In the genomic region with DNA sequence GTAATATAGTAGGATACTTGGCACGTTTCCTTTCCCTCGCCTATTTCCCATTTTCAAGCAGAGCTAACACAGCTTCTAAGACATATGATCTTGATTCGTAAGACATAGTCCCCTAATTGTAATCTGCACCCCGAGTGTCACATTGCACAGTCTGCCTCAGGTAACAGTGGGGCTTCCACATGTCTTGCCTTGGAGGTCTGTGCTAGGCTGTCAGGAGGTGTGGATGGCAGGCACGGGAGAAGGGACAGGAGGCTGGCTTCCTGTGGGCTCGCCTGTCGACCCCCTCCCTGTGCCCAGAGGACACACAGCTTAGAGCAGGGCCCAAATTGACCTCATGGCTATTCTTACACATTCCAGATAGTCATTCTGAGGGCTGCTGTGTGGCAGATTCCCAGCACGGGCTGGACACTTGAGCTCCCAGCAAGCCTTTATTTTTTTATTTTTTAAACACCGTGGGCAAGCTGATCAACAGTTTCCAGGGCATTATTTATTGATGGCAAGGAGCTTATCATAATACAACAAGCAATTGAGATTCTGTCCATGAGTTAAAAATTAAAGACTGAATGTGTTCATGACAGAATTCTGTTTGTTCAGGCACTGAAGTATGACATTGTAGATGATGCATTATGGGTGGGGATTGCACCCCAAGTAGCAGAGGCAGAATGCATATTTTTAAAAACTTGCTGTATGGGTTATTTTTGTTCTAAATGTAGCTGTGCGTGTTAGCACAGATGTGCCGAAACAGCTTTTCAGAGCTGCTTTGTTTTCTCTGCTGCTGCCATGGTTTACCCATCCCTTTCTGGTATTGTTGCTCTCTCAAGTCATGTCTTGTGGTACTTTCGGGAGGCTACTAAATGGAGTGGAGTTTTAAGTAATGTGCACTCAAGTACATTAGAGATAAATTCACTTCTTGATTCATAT, we compare ENCODE assay signal across 17 cellular contexts.
DNase-seq lines count a peak whose midpoint lies in the region; ATAC-seq, FAIRE-seq and TF ChIP-seq lines count a peak whose summit lies in the region.
"Had no signal": no experiment of that assay in that cellular context is flagged by ENCODE, and none has a peak within 500 bp of the region (broad histone marks: within the 10 kb centered on the region; RNA-seq: fewer than 3 reads in every experiment).

No MANE protein-coding gene starts in this region.

- H3K14ac ChIP-seq in H1 (ENCODE audit: insufficient read length) = no peak overlapping the region

- H3K36me3 ChIP-seq in H1 (ENCODE audit: control insufficient read depth in 2 of 4, insufficient read depth in 4 of 4, low read length in 3 of 4) (no peaks in the 10 kb centered on the region), mesendoderm (ENCODE audit: control insufficient read depth, insufficient read depth, low read length) (no peaks in the 10 kb centered on the region)
- no peaks in the 10 kb centered on the region for H3K36me3 ChIP-seq in naive thymus-derived CD4-positive, alpha-beta T cell (ENCODE audit: control insufficient read depth in 2 of 3, insufficient read depth in 3 of 3, low read length in 3 of 3)
- H3K36me3 ChIP-seq: lower lobe of right lung, vagina had no signal

- H2BK12ac ChIP-seq in H1 (ENCODE audit: low read depth, low read length) = no peak overlapping the region

- H4K8ac ChIP-seq in H1 (ENCODE audit: extremely low read depth, insufficient read depth, low read length) (peak overlapping the region; percentile 11; the same call in 1 of the 2 replicates), mesendoderm (ENCODE audit: low read depth, low read length) (no peak overlapping the region)

- CTCF ChIA-PET in Calu3 (lab: Charles Lee) (interaction anchor here (1.2 to 1.4 kb wide), 4 partner anchors 7 to 193 kb away, joined by 3 to 5 read pairs (median 4); a partner anchor contains a TSS), H1 (lab: Charles Lee; ENCODE audit: partially characterized antibody) (interaction anchor here (1.1 to 1.6 kb wide), 5 partner anchors 7 to 207 kb away, joined by 3 to 5 read pairs (median 4); no protein-coding TSS in a partner anchor)
- CTCF ChIA-PET in naive thymus-derived CD4-positive, alpha-beta T cell (lab: Charles Lee) = no interaction called here

- 88% methylated on average over 12 of the region's 12 CpGs; no CpG with 5 or more reads in 1 of the 2 experiments for WGBS in H1 (ENCODE audit: extremely low coverage in 1 of 2, insufficient coverage in 1 of 2, insufficient read length in 1 of 2, insufficient replicate concordance in 2 of 2, low coverage in 1 of 2, low lambda C conversion rate in 2 of 2, missing lambda C conversion rate in 1 of 2), 2 experiments
- WGBS in mesendoderm (ENCODE audit: extremely low coverage, insufficient coverage, low lambda C conversion rate) = no CpG with 5 or more reads among the region's 12 CpGs

- H3K79me2 ChIP-seq in H1 (ENCODE audit: control insufficient read depth in 1 of 2, insufficient read depth in 2 of 2, low read length in 2 of 2) (peaks cover 0 to 3% of the 10 kb centered on the region in 2 experiments; a peak in 1 of 4 replicates), mesendoderm (ENCODE audit: control insufficient read depth, insufficient read depth, low read length) (peaks cover 2% of the 10 kb centered on the region)

- TF ChIP-seq RAD21 in H1 (IDR thresholded peaks at IDR 0.05 in 1 of 2, conservative IDR thresholded peaks at IDR 0.05 in 1 of 2; ENCODE audit: low read depth in 2 of 2, low read length in 2 of 2) = no peak

- no peak overlapping the region for H3K56ac ChIP-seq in H1 (replicated peaks; ENCODE audit: insufficient read length, low read depth, low read length)
- no peak overlapping the region for H3K56ac ChIP-seq in mesendoderm (ENCODE audit: low read length)

- peak overlapping the region; percentile 50 for H3K4me3 Mint-ChIP-seq in Calu3 (ENCODE audit: low read depth, unreplicated experiment)
- H3K4me3 Mint-ChIP-seq in naive thymus-derived CD4-positive, alpha-beta T cell = no peak overlapping the region

- FAIRE-seq in H1 (lab: Jason Lieb, UNC) = no peak

- TF ChIP-seq CTCF in Calu3 (IDR thresholded peaks at IDR 0.05; ENCODE audit: unreplicated experiment) = no peak
- TF ChIP-seq CTCF in H1 (IDR thresholded peaks at IDR 0.05; ENCODE audit: control extremely low read depth in 1 of 3, insufficient read depth in 1 of 3, low read depth in 1 of 3, low read length in 3 of 3) = no peak

- H2AK5ac ChIP-seq in H1 (ENCODE audit: low read depth, low read length) = no peak overlapping the region
- H2AK5ac ChIP-seq in mesendoderm (ENCODE audit: low read length) = no peak overlapping the region

- no peak overlapping the region for H3K23ac ChIP-seq in H1 (ENCODE audit: insufficient read length)
- no peak overlapping the region for H3K23ac ChIP-seq in mesendoderm (ENCODE audit: low read length)

- no peaks in the 10 kb centered on the region for H3K23me2 ChIP-seq in H1 (ENCODE audit: low read depth, low read length)

- intact Hi-C loops in Calu3 (cut with micrococcal nuclease; ENCODE audit: unreplicated experiment) (loop anchor here (5.0 kb wide), 1 partner anchor 48 kb away; no protein-coding TSS in a partner anchor), left colon (cut with DNase I, micrococcal nuclease) (no loop called here)
- intact Hi-C loops in naive thymus-derived CD4-positive, alpha-beta T cell (cut with micrococcal nuclease) = no loop called here

- H3K9ac ChIP-seq in H1 (replicated peaks in 1 of 4; ENCODE audit: extremely low read depth in 1 of 4, low read depth in 3 of 4, low read length in 3 of 4) = no peak overlapping the region
- H3K9ac ChIP-seq in mesendoderm (ENCODE audit: low read length) = no peak overlapping the region

- H3K4me1 ChIP-seq in H1 (replicated peaks in 1 of 4; ENCODE audit: control insufficient read depth in 3 of 4, insufficient read depth in 4 of 4, low read length in 3 of 4) = peaks cover 0 to 5% (median 3%) of the 10 kb centered on the region in 4 experiments; a peak in 3 of 7 replicates
- no peaks in the 10 kb centered on the region for H3K4me1 ChIP-seq in mesendoderm (ENCODE audit: control insufficient read depth, low read depth, low read length)
- no peaks in the 10 kb centered on the region for H3K4me1 ChIP-seq in naive thymus-derived CD4-positive, alpha-beta T cell (ENCODE audit: control insufficient read depth in 2 of 2, insufficient read depth in 2 of 2, low read length in 2 of 2)

- peaks cover 78% of the 10 kb centered on the region for H3K4me1 Mint-ChIP-seq in Calu3 (ENCODE audit: low read depth, unreplicated experiment)
- H3K4me1 Mint-ChIP-seq in naive thymus-derived CD4-positive, alpha-beta T cell = peaks cover 0 to 17% (median 2%) of the 10 kb centered on the region in 7 donors

- H3K27me3 ChIP-seq in H1 (replicated peaks in 1 of 4; ENCODE audit: control insufficient read depth in 3 of 4, extremely low read depth in 1 of 4, insufficient read depth in 3 of 4, low read length in 3 of 4) (no peaks in the 10 kb centered on the region), mesendoderm (ENCODE audit: insufficient read depth, low read length, poor library complexity) (no peaks in the 10 kb centered on the region)
- no peaks in the 10 kb centered on the region for H3K27me3 ChIP-seq in naive thymus-derived CD4-positive, alpha-beta T cell (ENCODE audit: control insufficient read depth in 2 of 2, insufficient read depth in 2 of 2, low read length in 2 of 2)
- H3K27me3 ChIP-seq: body of pancreas, vagina had no signal

- no peak overlapping the region; the same call in 1 of the 2 replicates for H2BK5ac ChIP-seq in H1 (ENCODE audit: low read depth, low read length)
- H2BK5ac ChIP-seq in mesendoderm (ENCODE audit: low read length) = no peak overlapping the region

- H3K79me1 ChIP-seq in H1 (ENCODE audit: low read depth, low read length) (peaks cover 5% of the 10 kb centered on the region; the same call in 1 of the 2 replicates), mesendoderm (ENCODE audit: low read length) (peaks cover 15% of the 10 kb centered on the region)

- no peaks in the 10 kb centered on the region for H3K27me3 Mint-ChIP-seq in Calu3 (ENCODE audit: unreplicated experiment)
- H3K27me3 Mint-ChIP-seq in naive thymus-derived CD4-positive, alpha-beta T cell = no peaks in the 10 kb centered on the region

- no peak overlapping the region for H2AFZ ChIP-seq in H1 (ENCODE audit: low read length)

- peak overlapping the region; percentile 78 for H3K27ac Mint-ChIP-seq in Calu3 (ENCODE audit: unreplicated experiment)
- H3K27ac Mint-ChIP-seq in naive thymus-derived CD4-positive, alpha-beta T cell = peak overlapping the region in 1 of 9 donors; percentile 76

- no peak overlapping the region for H2BK20ac ChIP-seq in H1 (ENCODE audit: low read length)

- TF ChIP-seq POLR2A in H1 (IDR thresholded peaks at IDR 0.05; ENCODE audit: control extremely low read depth in 1 of 2, low read depth in 2 of 2, low read length in 2 of 2) = no peak

- TF ChIP-seq EP300 in H1 (IDR thresholded peaks at IDR 0.05; ENCODE audit: borderline replicate concordance in 1 of 2, low read depth in 2 of 2, low read length in 2 of 2) = no peak

- H3K4me3 ChIP-seq in H1 (ENCODE audit: extremely low read depth in 1 of 4, insufficient read depth in 2 of 4, low read depth in 3 of 4, low read length in 4 of 4) = no peak overlapping the region
- H3K4me3 ChIP-seq in mesendoderm (ENCODE audit: low read length) = no peak overlapping the region
- H3K4me3 ChIP-seq in naive thymus-derived CD4-positive, alpha-beta T cell (ENCODE audit: low read length) = no peak overlapping the region
- H3K4me3 ChIP-seq: body of pancreas, lower lobe of right lung, vagina had no signal

- no TSS peak for BruUV-seq in Calu3 (replicated peaks; lab: Mats Ljungman, UMichigan)

- POLR2A ChIA-PET in H1 (lab: Charles Lee; ENCODE audit: partially characterized antibody) = interaction anchor here (0.6 to 0.8 kb wide), 2 partner anchors 102 to 140 kb away, joined by 3 to 4 read pairs; no protein-coding TSS in a partner anchor
- POLR2A ChIA-PET in naive thymus-derived CD4-positive, alpha-beta T cell (lab: Charles Lee) = no interaction called here

- H3K4ac ChIP-seq in H1 (replicated peaks; ENCODE audit: insufficient read length, low read depth, low read length) = no peak overlapping the region
- H3K4ac ChIP-seq in mesendoderm (ENCODE audit: low read depth, low read length) = no peak overlapping the region

- H4K5ac ChIP-seq in H1 (ENCODE audit: insufficient read length, low read depth, low read length) = no peak overlapping the region
- no peak overlapping the region for H4K5ac ChIP-seq in mesendoderm (ENCODE audit: low read length)

- peaks cover 2 to 9% of the 10 kb centered on the region in 2 experiments for H4K20me1 ChIP-seq in H1 (replicated peaks in 1 of 2; ENCODE audit: control insufficient read depth in 1 of 2, insufficient read depth in 2 of 2, low read length in 2 of 2)

- DNase-seq in Calu3 (no peak), H1 (ENCODE audit: low read depth in 1 of 2, low spot score in 2 of 2) (no peak), mesendoderm (peak; percentile 25), left colon (no peak), NCI-H345 (lab: John Stamatoyannopoulos, UW) (no peak)
- no peak for DNase-seq in naive thymus-derived CD4-positive, alpha-beta T cell
- DNase-seq: activated CD4-positive, alpha-beta T cell treated with anti-CD3 and anti-CD28 coated beads, Interleukin-2, amount 50 U/mL, for 1 hour; DMS153; effector CD8-positive, alpha-beta T cell; lower lobe of right lung; stimulated activated CD8-positive, alpha-beta memory T cell treated with anti-CD3 and anti-CD28 coated beads, Interleukin-4, amount 100 ng/mL, for 48 hours; T-helper 1 cell had no signal

- H3K27ac ChIP-seq in H1 (ENCODE audit: low read depth, low read length) = no peak overlapping the region
- no peak overlapping the region for H3K27ac ChIP-seq in mesendoderm (ENCODE audit: low read depth, low read length)
- H3K27ac ChIP-seq in naive thymus-derived CD4-positive, alpha-beta T cell (ENCODE audit: low read depth, low read length) = no peak overlapping the region
- H3K27ac ChIP-seq: HL-60, lower lobe of right lung, vagina had no signal

- no peak overlapping the region for H4K91ac ChIP-seq in H1 (replicated peaks; ENCODE audit: insufficient read length, low read length)

- H2BK15ac ChIP-seq in H1 (ENCODE audit: low read length) (no peak overlapping the region), mesendoderm (replicated peaks; ENCODE audit: low read depth) (no peak overlapping the region)

- H3K4me2 ChIP-seq in H1 (ENCODE audit: insufficient read depth in 1 of 2, low read depth in 2 of 2, low read length in 2 of 2) = no peak overlapping the region
- H3K4me2 ChIP-seq in mesendoderm (ENCODE audit: low read length) = no peak overlapping the region

- no peak overlapping the region for H3K18ac ChIP-seq in H1 (ENCODE audit: extremely low read depth, low read length)
- no peak overlapping the region for H3K18ac ChIP-seq in mesendoderm (ENCODE audit: low read length)

- H3K9me3 Mint-ChIP-seq in Calu3 (ENCODE audit: low read depth, unreplicated experiment) = peaks cover 2% of the 10 kb centered on the region
- peaks cover 0 to 2% (median 0%) of the 10 kb centered on the region in 11 donors for H3K9me3 Mint-ChIP-seq in naive thymus-derived CD4-positive, alpha-beta T cell

- peaks cover 38% of the 10 kb centered on the region for H3K36me3 Mint-ChIP-seq in Calu3 (ENCODE audit: insufficient read depth, unreplicated experiment)
- H3K36me3 Mint-ChIP-seq in naive thymus-derived CD4-positive, alpha-beta T cell = peaks cover 0 to 42% (median 29%) of the 10 kb centered on the region in 5 donors

- H3K9me3 ChIP-seq in H1 (ENCODE audit: insufficient read depth in 2 of 2, low read depth in 1 of 2, low read length in 1 of 2) = no peaks in the 10 kb centered on the region
- H3K9me3 ChIP-seq in naive thymus-derived CD4-positive, alpha-beta T cell (ENCODE audit: control insufficient read depth in 2 of 3, low read length in 3 of 3) = no peaks in the 10 kb centered on the region
- H3K9me3 ChIP-seq: body of pancreas, lower lobe of right lung, vagina had no signal

- H2BK120ac ChIP-seq in H1 (replicated peaks; ENCODE audit: low read depth, low read length) (no peak overlapping the region), mesendoderm (ENCODE audit: low read depth, low read length) (no peak overlapping the region)

- peak; percentile 52 for ATAC-seq in HG03439 (IDR thresholded peaks at IDR 0.05; ENCODE audit: unreplicated experiment)
- no peak for ATAC-seq in left colon
- no peak for ATAC-seq in HG03342 (IDR thresholded peaks at IDR 0.05; ENCODE audit: unreplicated experiment)
- ATAC-seq in naive thymus-derived CD4-positive, alpha-beta T cell = no peak
